1 cellular context compared by ENCODE assay signal in the genomic region with DNA sequence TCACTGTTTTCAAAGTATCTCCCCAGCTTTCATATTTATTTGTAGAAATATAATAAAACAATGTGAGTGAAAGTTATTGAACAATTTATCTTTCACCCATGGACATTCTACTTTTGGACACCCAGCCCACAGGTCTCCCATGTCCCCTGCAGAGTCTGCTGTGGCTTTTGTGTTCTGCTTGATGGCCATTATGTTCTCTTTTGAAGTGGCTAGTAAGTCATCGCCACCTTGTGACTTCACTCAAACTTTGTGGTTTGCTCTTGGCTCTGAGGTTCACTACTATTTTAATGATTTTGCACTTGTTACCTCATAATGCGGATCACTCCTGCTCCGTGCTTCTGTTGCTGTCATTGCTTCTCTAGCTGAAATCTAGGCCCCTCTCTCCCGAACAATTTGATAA.
TF ChIP-seq lines count a peak whose summit lies in the region.

No MANE protein-coding gene starts in this region.

TF ChIP-seq in SK-N-SH, 30 proteins besides CTCF, POLR2A, EP300 and RAD21:
- TF ChIP-seq, protein P1, sequence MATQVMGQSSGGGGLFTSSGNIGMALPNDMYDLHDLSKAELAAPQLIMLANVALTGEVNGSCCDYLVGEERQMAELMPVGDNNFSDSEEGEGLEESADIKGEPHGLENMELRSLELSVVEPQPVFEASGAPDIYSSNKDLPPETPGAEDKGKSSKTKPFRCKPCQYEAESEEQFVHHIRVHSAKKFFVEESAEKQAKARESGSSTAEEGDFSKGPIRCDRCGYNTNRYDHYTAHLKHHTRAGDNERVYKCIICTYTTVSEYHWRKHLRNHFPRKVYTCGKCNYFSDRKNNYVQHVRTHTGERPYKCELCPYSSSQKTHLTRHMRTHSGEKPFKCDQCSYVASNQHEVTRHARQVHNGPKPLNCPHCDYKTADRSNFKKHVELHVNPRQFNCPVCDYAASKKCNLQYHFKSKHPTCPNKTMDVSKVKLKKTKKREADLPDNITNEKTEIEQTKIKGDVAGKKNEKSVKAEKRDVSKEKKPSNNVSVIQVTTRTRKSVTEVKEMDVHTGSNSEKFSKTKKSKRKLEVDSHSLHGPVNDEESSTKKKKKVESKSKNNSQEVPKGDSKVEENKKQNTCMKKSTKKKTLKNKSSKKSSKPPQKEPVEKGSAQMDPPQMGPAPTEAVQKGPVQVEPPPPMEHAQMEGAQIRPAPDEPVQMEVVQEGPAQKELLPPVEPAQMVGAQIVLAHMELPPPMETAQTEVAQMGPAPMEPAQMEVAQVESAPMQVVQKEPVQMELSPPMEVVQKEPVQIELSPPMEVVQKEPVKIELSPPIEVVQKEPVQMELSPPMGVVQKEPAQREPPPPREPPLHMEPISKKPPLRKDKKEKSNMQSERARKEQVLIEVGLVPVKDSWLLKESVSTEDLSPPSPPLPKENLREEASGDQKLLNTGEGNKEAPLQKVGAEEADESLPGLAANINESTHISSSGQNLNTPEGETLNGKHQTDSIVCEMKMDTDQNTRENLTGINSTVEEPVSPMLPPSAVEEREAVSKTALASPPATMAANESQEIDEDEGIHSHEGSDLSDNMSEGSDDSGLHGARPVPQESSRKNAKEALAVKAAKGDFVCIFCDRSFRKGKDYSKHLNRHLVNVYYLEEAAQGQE (IDR thresholded peaks at IDR 0.05; ENCODE audit: low read depth, low read length) = no peak
- TF ChIP-seq, protein P2, sequence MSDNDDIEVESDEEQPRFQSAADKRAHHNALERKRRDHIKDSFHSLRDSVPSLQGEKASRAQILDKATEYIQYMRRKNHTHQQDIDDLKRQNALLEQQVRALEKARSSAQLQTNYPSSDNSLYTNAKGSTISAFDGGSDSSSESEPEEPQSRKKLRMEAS (IDR thresholded peaks at IDR 0.05; ENCODE audit: low read depth) = no peak
- TF ChIP-seq NFIC (IDR thresholded peaks at IDR 0.05; ENCODE audit: borderline replicate concordance) (no peak), EZH2phosphoT487 (IDR thresholded peaks at IDR 0.05; ENCODE audit: borderline replicate concordance, low read depth) (no peak), CHD2 (IDR thresholded peaks at IDR 0.05; ENCODE audit: low read length, partially characterized antibody) (no peak), MXI1 (IDR thresholded peaks at IDR 0.05; ENCODE audit: low read depth, low read length) (no peak), SIN3A (IDR thresholded peaks at IDR 0.05; ENCODE audit: borderline replicate concordance, low read depth, low read length) (no peak), MEF2A (IDR thresholded peaks at IDR 0.05; ENCODE audit: borderline replicate concordance, low read depth) (no peak), YY1 (IDR thresholded peaks at IDR 0.05; ENCODE audit: low read depth) (no peak), TCF12 (IDR thresholded peaks at IDR 0.05) (no peak), FOXJ3 (CRISPR knock-in tag; IDR thresholded peaks at IDR 0.05) (no peak), ELF1 (IDR thresholded peaks at IDR 0.05) (no peak)
- TF ChIP-seq, protein P3, sequence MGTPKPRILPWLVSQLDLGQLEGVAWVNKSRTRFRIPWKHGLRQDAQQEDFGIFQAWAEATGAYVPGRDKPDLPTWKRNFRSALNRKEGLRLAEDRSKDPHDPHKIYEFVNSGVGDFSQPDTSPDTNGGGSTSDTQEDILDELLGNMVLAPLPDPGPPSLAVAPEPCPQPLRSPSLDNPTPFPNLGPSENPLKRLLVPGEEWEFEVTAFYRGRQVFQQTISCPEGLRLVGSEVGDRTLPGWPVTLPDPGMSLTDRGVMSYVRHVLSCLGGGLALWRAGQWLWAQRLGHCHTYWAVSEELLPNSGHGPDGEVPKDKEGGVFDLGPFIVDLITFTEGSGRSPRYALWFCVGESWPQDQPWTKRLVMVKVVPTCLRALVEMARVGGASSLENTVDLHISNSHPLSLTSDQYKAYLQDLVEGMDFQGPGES (IDR thresholded peaks at IDR 0.05; ENCODE audit: low read depth, low read length) = no peak
- TF ChIP-seq, protein P4, sequence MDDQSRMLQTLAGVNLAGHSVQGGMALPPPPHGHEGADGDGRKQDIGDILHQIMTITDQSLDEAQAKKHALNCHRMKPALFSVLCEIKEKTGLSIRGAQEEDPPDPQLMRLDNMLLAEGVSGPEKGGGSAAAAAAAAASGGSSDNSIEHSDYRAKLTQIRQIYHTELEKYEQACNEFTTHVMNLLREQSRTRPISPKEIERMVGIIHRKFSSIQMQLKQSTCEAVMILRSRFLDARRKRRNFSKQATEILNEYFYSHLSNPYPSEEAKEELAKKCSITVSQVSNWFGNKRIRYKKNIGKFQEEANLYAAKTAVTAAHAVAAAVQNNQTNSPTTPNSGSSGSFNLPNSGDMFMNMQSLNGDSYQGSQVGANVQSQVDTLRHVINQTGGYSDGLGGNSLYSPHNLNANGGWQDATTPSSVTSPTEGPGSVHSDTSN (IDR thresholded peaks at IDR 0.05) = no peak
- TF ChIP-seq, protein P5, sequence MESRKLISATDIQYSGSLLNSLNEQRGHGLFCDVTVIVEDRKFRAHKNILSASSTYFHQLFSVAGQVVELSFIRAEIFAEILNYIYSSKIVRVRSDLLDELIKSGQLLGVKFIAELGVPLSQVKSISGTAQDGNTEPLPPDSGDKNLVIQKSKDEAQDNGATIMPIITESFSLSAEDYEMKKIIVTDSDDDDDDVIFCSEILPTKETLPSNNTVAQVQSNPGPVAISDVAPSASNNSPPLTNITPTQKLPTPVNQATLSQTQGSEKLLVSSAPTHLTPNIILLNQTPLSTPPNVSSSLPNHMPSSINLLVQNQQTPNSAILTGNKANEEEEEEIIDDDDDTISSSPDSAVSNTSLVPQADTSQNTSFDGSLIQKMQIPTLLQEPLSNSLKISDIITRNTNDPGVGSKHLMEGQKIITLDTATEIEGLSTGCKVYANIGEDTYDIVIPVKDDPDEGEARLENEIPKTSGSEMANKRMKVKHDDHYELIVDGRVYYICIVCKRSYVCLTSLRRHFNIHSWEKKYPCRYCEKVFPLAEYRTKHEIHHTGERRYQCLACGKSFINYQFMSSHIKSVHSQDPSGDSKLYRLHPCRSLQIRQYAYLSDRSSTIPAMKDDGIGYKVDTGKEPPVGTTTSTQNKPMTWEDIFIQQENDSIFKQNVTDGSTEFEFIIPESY (IDR thresholded peaks at IDR 0.05; ENCODE audit: borderline replicate concordance, low read depth) = no peak
